Comparison of ENCODE assay signal across 15 cellular contexts in genomic region chr13:36973009-36973408, GRCh38. TPM values are rescaled to one million over a fixed set of nuclear protein-coding genes. Genes with fewer than 3 reads are reported as not detected.
DNase-seq lines count a peak whose midpoint lies in the region; ATAC-seq, FAIRE-seq and TF ChIP-seq lines count a peak whose summit lies in the region.
"Had no signal": no experiment of that assay in that cellular context is flagged by ENCODE, and none has a peak within 500 bp of the region (broad histone marks: within the 10 kb centered on the region; RNA-seq: fewer than 3 reads in every experiment).

No MANE protein-coding gene starts in this region.

- H3K36me3 ChIP-seq in BLaER1 (peaks cover 75% of the 10 kb centered on the region), OCI-LY7 (ENCODE audit: insufficient read depth, low read length) (peaks cover 94% of the 10 kb centered on the region), endothelial cell of umbilical vein (ENCODE audit: control insufficient read depth in 2 of 2, extremely low read depth in 1 of 2, insufficient read depth in 2 of 2, low read length in 2 of 2) (peaks cover 0 to 2% of the 10 kb centered on the region in 2 experiments)

- no peak overlapping the region for H3K4me3 ChIP-seq in BLaER1
- peak overlapping the region; percentile 14 for H3K4me3 ChIP-seq in OCI-LY7 (ENCODE audit: low read depth, low read length, poor library complexity, severe bottlenecking)
- no peak overlapping the region for H3K4me3 ChIP-seq in endothelial cell of umbilical vein (replicated peaks in 1 of 3; ENCODE audit: insufficient read depth in 1 of 3, low read depth in 1 of 3, low read length in 3 of 3)
- H3K4me3 ChIP-seq: HAP-1 had no signal

- dilution Hi-C loops in endothelial cell of umbilical vein (cut with MboI; ENCODE audit: extremely low pct_ligation_motif_present, low sequenced_read_pairs) = no loop called here

- FAIRE-seq in G401.6 (lab: Jason Lieb, UNC) (peak; percentile 17), endothelial cell of umbilical vein (lab: Jason Lieb, UNC) (no peak)
- FAIRE-seq: A204.1, H1 had no signal

- H3K4me1 ChIP-seq in BLaER1 (peaks cover 12% of the 10 kb centered on the region), OCI-LY7 (ENCODE audit: insufficient read depth, low read length, poor library complexity, severe bottlenecking) (peaks cover 14% of the 10 kb centered on the region), endothelial cell of umbilical vein (ENCODE audit: control insufficient read depth, extremely low read depth, insufficient read depth, low read length) (peaks cover 2% of the 10 kb centered on the region)
- H3K4me1 ChIP-seq: BE2C, Caco-2, HAP-1 had no signal

- DNase-seq in OCI-LY7 (ENCODE audit: low spot score) (no peak), endothelial cell of umbilical vein (ENCODE audit: low read depth, low spot score) (no peak), NCI-H1436 (lab: John Stamatoyannopoulos, UW) (no peak), GM19240 (ENCODE audit: insufficient read length, low spot score) (no peak)
- DNase-seq: BE2C; Caco-2; CD8-positive, alpha-beta memory T cell; DND-41; KG1 had no signal

- H3K27me3 ChIP-seq in BLaER1 (no peaks in the 10 kb centered on the region), endothelial cell of umbilical vein (ENCODE audit: control insufficient read depth in 2 of 2, insufficient read depth in 2 of 2, low read length in 2 of 2) (no peaks in the 10 kb centered on the region)
- H3K27me3 ChIP-seq: BE2C had no signal

- no peaks in the 10 kb centered on the region for H3K9me2 ChIP-seq in OCI-LY7 (ENCODE audit: insufficient read depth, low read length)

- H3K9me1 ChIP-seq in endothelial cell of umbilical vein (replicated peaks; ENCODE audit: control insufficient read depth, extremely low read depth, insufficient read depth, low read length) = no peaks in the 10 kb centered on the region

- BruUV-seq in OCI-LY7 (replicated peaks; lab: Mats Ljungman, UMichigan) (no TSS peak), endothelial cell of umbilical vein (replicated peaks; lab: Mats Ljungman, UMichigan) (no TSS peak)

- H2AFZ ChIP-seq in OCI-LY7 (ENCODE audit: low read length) (no peak overlapping the region), endothelial cell of umbilical vein (ENCODE audit: low read depth, low read length) (no peak overlapping the region)

- H3K4me2 ChIP-seq in BLaER1 (peak overlapping the region; percentile 36), OCI-LY7 (ENCODE audit: low read length) (peak overlapping the region; percentile 40), endothelial cell of umbilical vein (ENCODE audit: insufficient read depth, low read length) (no peak overlapping the region)

- POLR2A ChIA-PET in OCI-LY7 (lab: Charles Lee) = interaction anchor here (0.7 to 2.4 kb wide), 8 partner anchors 10 to 404 kb away, joined by 3 to 12 read pairs (median 4); no protein-coding TSS in a partner anchor
- POLR2A ChIA-PET in endothelial cell of umbilical vein (lab: Charles Lee) = interaction anchor here (0.6 kb wide), 1 partner anchor 27 kb away, joined by 3 read pairs; no protein-coding TSS in a partner anchor

- CTCF ChIA-PET in OCI-LY7 (lab: Charles Lee; ENCODE audit: unreplicated experiment) (no interaction called here), endothelial cell of umbilical vein (lab: Charles Lee) (interaction anchor here (0.6 to 1.9 kb wide), 5 partner anchors 9 to 115 kb away, joined by 3 to 9 read pairs (median 4); no protein-coding TSS in a partner anchor)

- H3K9me3 ChIP-seq in BLaER1 (peaks cover 21% of the 10 kb centered on the region), OCI-LY7 (ENCODE audit: low read length) (peaks cover 20% of the 10 kb centered on the region; the same call in 1 of the 2 replicates), endothelial cell of umbilical vein (replicated peaks; ENCODE audit: control insufficient read depth, insufficient read depth, low read length) (no peaks in the 10 kb centered on the region)
- H3K9me3 ChIP-seq: BE2C, Caco-2, HAP-1 had no signal

- ATAC-seq in HG03095 (IDR thresholded peaks at IDR 0.05; ENCODE audit: unreplicated experiment) = no peak

- no peak overlapping the region for H3K9ac ChIP-seq in BLaER1
- no peak overlapping the region for H3K9ac ChIP-seq in endothelial cell of umbilical vein (replicated peaks; ENCODE audit: extremely low read depth, insufficient read depth, low read length)

- H3K79me2 ChIP-seq in OCI-LY7 (ENCODE audit: insufficient read depth, low read depth, low read length) (peaks cover 21% of the 10 kb centered on the region; the same call in 1 of the 2 replicates), endothelial cell of umbilical vein (ENCODE audit: control insufficient read depth, insufficient read depth, low read length) (no peaks in the 10 kb centered on the region)

- no peak for TF ChIP-seq POLR2A in endothelial cell of umbilical vein (IDR thresholded peaks at IDR 0.05; ENCODE audit: low read depth, low read length)

- H3K27ac ChIP-seq in BLaER1 = peak overlapping the region; percentile 15; the same call in 1 of the 2 replicates
- peak overlapping the region; percentile 51 for H3K27ac ChIP-seq in OCI-LY7 (ENCODE audit: low read depth, low read length, poor library complexity, severe bottlenecking)
- H3K27ac ChIP-seq in endothelial cell of umbilical vein (ENCODE audit: insufficient read depth, low read depth, low read length) = no peak overlapping the region

- intact Hi-C loops in OCI-LY7 (cut with micrococcal nuclease; ENCODE audit: unreplicated experiment) = loop anchor here (5.0 kb wide), 1 partner anchor 51 kb away; the partner anchor contains the start of gene SMAD9
- intact Hi-C loops in endothelial cell of umbilical vein (cut with micrococcal nuclease) = no loop called here

- TF ChIP-seq CTCF in OCI-LY7 (conservative IDR thresholded peaks at IDR 0.05; ENCODE audit: low read length) = no peak
- TF ChIP-seq CTCF in endothelial cell of umbilical vein (IDR thresholded peaks at IDR 0.05; ENCODE audit: extremely low read depth in 1 of 2, insufficient read depth in 1 of 2, low read depth in 1 of 2, low read length in 2 of 2) = no peak

- no peaks in the 10 kb centered on the region for H4K20me1 ChIP-seq in BLaER1
- H4K20me1 ChIP-seq in OCI-LY7 (ENCODE audit: insufficient read depth, low read length) = no peaks in the 10 kb centered on the region; the same call in 1 of the 2 replicates
- no peaks in the 10 kb centered on the region for H4K20me1 ChIP-seq in endothelial cell of umbilical vein (replicated peaks; ENCODE audit: control insufficient read depth, extremely low read depth, insufficient read depth, low read length)

TF ChIP-seq in endothelial cell of umbilical vein, 7 proteins besides CTCF, POLR2A, EP300 and RAD21:
- TF ChIP-seq FOS (IDR thresholded peaks at IDR 0.05; ENCODE audit: borderline replicate concordance, insufficient read depth, low read length) (peak; percentile 35), MAX (IDR thresholded peaks at IDR 0.05; ENCODE audit: insufficient read depth, insufficient read length) (no peak)

RNA-seq across cellular contexts. Expression of gene ALG5, which starts 26.1 kb away (rescaled TPM):
- 23.8 and 25.3 TPM in 2 replicates for total RNA-seq in OCI-LY7 (2014; rRNA removed; shearing (Covaris generic))
- total RNA-seq in OCI-LY7 (2022) = 28.8 and 31.6 TPM in 2 replicates
- total RNA-seq in endothelial cell of umbilical vein = 29.3 and 31.3 TPM in 2 replicates
- polyA plus RNA-seq in endothelial cell of umbilical vein = 17.0 and 24.4 TPM in 2 replicates
- polyA plus RNA-seq in endothelial cell of umbilical vein (2011; cell fraction: cytosol; rRNA removed) = 30.2 and 32.6 TPM in 2 replicates
- 17.8 and 22.0 TPM in 2 replicates for polyA plus RNA-seq in endothelial cell of umbilical vein (2011; cell fraction: nucleus; rRNA removed)
- polyA plus RNA-seq in endothelial cell of umbilical vein (2012) = 35.4 and 43.8 TPM in 2 replicates
- polyA minus RNA-seq in endothelial cell of umbilical vein = 10.1 and 15.0 TPM in 2 replicates
- 14.7 TPM for polyA minus RNA-seq in endothelial cell of umbilical vein (2011; cell fraction: cytosol; rRNA and poly(A)+ RNA removed)
- 16.9 and 23.5 TPM in 2 replicates for polyA minus RNA-seq in endothelial cell of umbilical vein (2011; cell fraction: nucleus; rRNA and poly(A)+ RNA removed)

RNA-seq across cellular contexts. Expression of gene EXOSC8, which starts 27.6 kb away (rescaled TPM):
- 96.0 and 106 TPM in 2 replicates for total RNA-seq in OCI-LY7 (2014; rRNA removed; shearing (Covaris generic))
- 140 and 141 TPM in 2 replicates for total RNA-seq in OCI-LY7 (2022)
- 37.4 and 62.1 TPM in 2 replicates for total RNA-seq in endothelial cell of umbilical vein
- 19.7 and 24.5 TPM in 2 replicates for polyA plus RNA-seq in endothelial cell of umbilical vein
- polyA plus RNA-seq in endothelial cell of umbilical vein (2011; cell fraction: cytosol; rRNA removed) = 42.1 and 45.9 TPM in 2 replicates
- 62.1 and 84.6 TPM in 2 replicates for polyA plus RNA-seq in endothelial cell of umbilical vein (2011; cell fraction: nucleus; rRNA removed)
- polyA plus RNA-seq in endothelial cell of umbilical vein (2012) = 41.1 and 75.3 TPM in 2 replicates
- 17.0 and 20.9 TPM in 2 replicates for polyA minus RNA-seq in endothelial cell of umbilical vein
- 15.8 TPM for polyA minus RNA-seq in endothelial cell of umbilical vein (2011; cell fraction: cytosol; rRNA and poly(A)+ RNA removed)
- 15.2 and 29.8 TPM in 2 replicates for polyA minus RNA-seq in endothelial cell of umbilical vein (2011; cell fraction: nucleus; rRNA and poly(A)+ RNA removed)

RNA-seq across cellular contexts. Expression of gene SMAD9, which starts 53.0 kb away (rescaled TPM):
- 9.7 and 10.8 TPM in 2 replicates for total RNA-seq in OCI-LY7 (2014; rRNA removed; shearing (Covaris generic))
- total RNA-seq in OCI-LY7 (2022) (10.3 and 13.1 TPM in 2 replicates), endothelial cell of umbilical vein (4.2 and 4.5 TPM in 2 replicates)
- polyA plus RNA-seq in endothelial cell of umbilical vein = 1.9 and 2.2 TPM in 2 replicates
- polyA plus RNA-seq in endothelial cell of umbilical vein (2011; cell fraction: cytosol; rRNA removed) = 2.3 and 2.5 TPM in 2 replicates
- polyA plus RNA-seq in endothelial cell of umbilical vein (2011; cell fraction: nucleus; rRNA removed) = 4.4 and 4.6 TPM in 2 replicates
- polyA plus RNA-seq in endothelial cell of umbilical vein (2012) = 6.0 and 6.6 TPM in 2 replicates
- 4.0 and 4.9 TPM in 2 replicates for polyA minus RNA-seq in endothelial cell of umbilical vein
- polyA minus RNA-seq in endothelial cell of umbilical vein (2011; cell fraction: cytosol; rRNA and poly(A)+ RNA removed) = not detected
- polyA minus RNA-seq in endothelial cell of umbilical vein (2011; cell fraction: nucleus; rRNA and poly(A)+ RNA removed) = 3.7 and 4.1 TPM in 2 replicates
- total RNA-seq: CD8-positive, alpha-beta memory T cell had no signal
- polyA plus RNA-seq: CD8-positive, alpha-beta memory T cell had no signal
